ENCODE assay signal across 8 cellular contexts in genomic region chr4:140092094-140092820, GRCh38.
A peak's percentile ranks its signal among the peaks of the same experiment; 100 is the strongest.
DNase-seq lines count a peak whose midpoint lies in the region; ATAC-seq and TF ChIP-seq lines count a peak whose summit lies in the region.

No MANE protein-coding gene starts in this region.

- no peak overlapping the region for H3K23ac ChIP-seq in mesenchymal stem cell (ENCODE audit: low read length in 2 of 2)

- TF ChIP-seq EP300 in transverse colon (IDR thresholded peaks at IDR 0.05; ENCODE audit: low read depth): no peak

- peak overlapping the region; percentile 46 for H3K4me2 ChIP-seq in mesenchymal stem cell (ENCODE audit: low read length, poor library complexity, severe bottlenecking)

- peak; percentile 15 for DNase-seq in activated CD4-positive, alpha-beta T cell treated with anti-CD3 and anti-CD28 coated beads for 48 hours
- DNase-seq in activated CD4-positive, alpha-beta T cell treated with anti-CD3 and anti-CD28 coated beads, Interleukin-2, amount 50 U/mL, for 1 hour: no peak
- DNase-seq in NCI-H748 (lab: John Stamatoyannopoulos, UW; ENCODE audit: unreplicated experiment) (peak; percentile 94), dermis microvascular lymphatic vessel endothelial cell (ENCODE audit: low read depth in 2 of 2) (peak; percentile 52 to 66), mesenchymal stem cell (peak; percentile 71), transverse colon (peak; percentile 61)

- H3K4me1 ChIP-seq in mesenchymal stem cell (ENCODE audit: control insufficient read depth, insufficient read depth, low read depth, low read length) (peaks cover 17% of the 10 kb centered on the region), transverse colon (peaks cover 0 to 37% (median 15%) of the 10 kb centered on the region in 4 donors)

- H2BK5ac ChIP-seq in mesenchymal stem cell (ENCODE audit: low read depth, low read length, poor library complexity, severe bottlenecking): no peak overlapping the region

- H2BK120ac ChIP-seq in mesenchymal stem cell (ENCODE audit: low read depth, low read length): peak overlapping the region; percentile 29

- H2BK15ac ChIP-seq in mesenchymal stem cell (ENCODE audit: low read depth, poor library complexity, severe bottlenecking): peak overlapping the region; percentile 30

- peak overlapping the region; percentile 11 for H3K27ac ChIP-seq in mesenchymal stem cell (ENCODE audit: low read length, poor library complexity, severe bottlenecking)
- peak overlapping the region; percentile 63 to 73 (median 68) for H3K27ac ChIP-seq in transverse colon

- no peak overlapping the region for H3K14ac ChIP-seq in mesenchymal stem cell (ENCODE audit: low read length in 2 of 2)

- H3K4me3 ChIP-seq in mesenchymal stem cell (ENCODE audit: insufficient read depth in 1 of 2, low read depth in 1 of 2, low read length in 2 of 2) (peak overlapping the region in 1 of 2 experiments; percentile 75), transverse colon (peak overlapping the region in 3 of 4 donors; percentile 21 to 29 (median 21))

- TF ChIP-seq POLR2A in transverse colon (IDR thresholded peaks at IDR 0.05): no peak

- TF ChIP-seq CTCF in transverse colon (IDR thresholded peaks at IDR 0.05): no peak

- peak overlapping the region; percentile 11 to 22 for H3K18ac ChIP-seq in mesenchymal stem cell (ENCODE audit: low read depth in 1 of 2, low read length in 2 of 2)

- no peaks in the 10 kb centered on the region for H3K36me3 ChIP-seq in mesenchymal stem cell (ENCODE audit: control insufficient read depth in 1 of 2, insufficient read depth in 2 of 2, low read depth in 1 of 2, low read length in 2 of 2)
- H3K36me3 ChIP-seq in transverse colon: no peaks in the 10 kb centered on the region

- no peak overlapping the region for H3K4ac ChIP-seq in mesenchymal stem cell (ENCODE audit: low read depth in 1 of 2, low read length in 2 of 2)

- H3K9ac ChIP-seq in mesenchymal stem cell (ENCODE audit: low read length): peak overlapping the region; percentile 80

- H3K9me3 ChIP-seq in mesenchymal stem cell (ENCODE audit: control insufficient read depth, low read length) (no peaks in the 10 kb centered on the region), transverse colon (no peaks in the 10 kb centered on the region)

- H3K79me1 ChIP-seq in mesenchymal stem cell (replicated peaks; ENCODE audit: low read length, poor library complexity, severe bottlenecking): peaks cover 8% of the 10 kb centered on the region

- H2AFZ ChIP-seq in mesenchymal stem cell (ENCODE audit: low read depth, low read length): peak overlapping the region; percentile 10

- H4K91ac ChIP-seq in mesenchymal stem cell (ENCODE audit: low read length): peak overlapping the region; percentile 57

- H2AK5ac ChIP-seq in mesenchymal stem cell (ENCODE audit: low read length, severe bottlenecking): no peak overlapping the region

- in situ Hi-C loops in transverse colon (cut with MboI; ENCODE audit: low pct_ligation_motif_present in 1 of 4, low pct_unique_long_range_greater_than_20kb in 1 of 4, low sequenced_read_pairs in 3 of 4): no loop called here

- WGBS in mesenchymal stem cell: under 1% methylated on average over 17 of the region's 23 CpGs
- WGBS in transverse colon (ENCODE audit: low coverage in 1 of 2), 2 donors: 41 to 46% methylated on average over 7 to 23 of the region's 23 CpGs

- peak overlapping the region; percentile 0 to 4 for H2BK12ac ChIP-seq in mesenchymal stem cell (ENCODE audit: low read length in 2 of 2)

- H3K27me3 ChIP-seq in mesenchymal stem cell (ENCODE audit: control insufficient read depth in 1 of 2, insufficient read depth in 1 of 2, low read length in 2 of 2) (no peaks in the 10 kb centered on the region), transverse colon (no peaks in the 10 kb centered on the region)

- H4K8ac ChIP-seq in mesenchymal stem cell (ENCODE audit: low read length): peak overlapping the region; percentile 10

- no peak for ATAC-seq in GM18517 (IDR thresholded peaks at IDR 0.05; ENCODE audit: unreplicated experiment)
- ATAC-seq in GM19324 (IDR thresholded peaks at IDR 0.05; ENCODE audit: low FRiP score, unreplicated experiment): no peak

- intact Hi-C loops in transverse colon (cut with DNase I; ENCODE audit: low total_unique reads): no loop called here
